ENCODE assay signal across 21 cellular contexts in the genomic region with DNA sequence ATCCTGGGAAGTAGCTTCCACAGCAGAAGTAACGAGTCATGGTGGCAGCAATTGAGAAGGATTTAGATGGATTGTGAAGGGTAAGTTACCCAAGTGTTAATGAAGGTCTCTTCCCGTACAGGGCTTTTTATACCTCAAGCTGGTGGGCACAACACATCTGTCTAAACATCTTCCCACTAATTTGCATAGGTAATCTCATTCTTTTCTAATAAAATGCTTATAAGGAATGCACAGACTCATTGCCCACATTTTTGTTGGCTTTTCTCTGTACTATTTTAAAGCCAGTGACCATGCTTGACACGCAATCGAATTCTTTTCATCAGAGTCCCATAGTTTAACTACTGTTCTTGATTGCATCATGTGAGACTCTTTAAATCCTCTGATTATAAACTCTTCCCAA.
"Had no signal": no experiment of that assay in that cellular context is flagged by ENCODE, and none has a peak within 500 bp of the region (broad histone marks: within the 10 kb centered on the region; RNA-seq: fewer than 3 reads in every experiment).

A gene with protein sequence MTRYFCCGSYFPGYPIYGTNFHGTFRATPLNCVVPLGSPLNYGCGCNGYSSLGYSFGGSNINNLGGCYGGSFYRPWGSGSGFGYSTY (minus strand): TSS at position 101 of the 400 bp plus-strand sequence. CDS start 61 bp downstream, at position 40.

- ATAC-seq: stimulated activated effector memory CD8-positive, alpha-beta T cell treated with anti-CD3 and anti-CD28 coated beads, Interleukin-12 subunit alpha, Interleukin-12 subunit beta, amount 100 ng/mL, for 72 hours; stimulated activated memory B cell treated with anti-CD40 and anti-IgM and Interleukin-4, amounts not matched to agents 10 μg/mL and 1 μg/mL and 100 μg/mL, for 72 hours; stimulated activated naive CD8-positive, alpha-beta T cell treated with anti-CD3 and anti-CD28 coated beads, Interleukin-15, amount 100 ng/mL, for 72 hours; stimulated activated naive CD8-positive, alpha-beta T cell treated with anti-CD3 and anti-CD28 coated beads, Interleukin-15, Interleukin-2, amounts not matched to agents 100 U/mL and 50 U/mL, for 24 hours; upper lobe of right lung had no signal

- DNase-seq: stimulated activated CD4-positive, alpha-beta T cell treated with anti-CD3 and anti-CD28 coated beads, Interleukin-2, amount 100 ng/mL, for 48 hours; stimulated activated CD4-positive, alpha-beta T cell treated with anti-CD3 and anti-CD28 coated beads, Interleukin-4, amount 100 ng/mL, for 1 hour; stimulated activated CD4-positive, alpha-beta T cell treated with anti-CD3 and anti-CD28 coated beads, Interleukin-4, amount 100 ng/mL, for 24 hours; stimulated activated CD4-positive, alpha-beta T cell treated with anti-CD3 and anti-CD28 coated beads, Interleukin-4, amount 100 ng/mL, for 4 hours; stimulated activated CD8-positive, alpha-beta memory T cell treated with anti-CD3 and anti-CD28 coated beads, Interleukin-4, amount 100 ng/mL, for 48 hours; stimulated activated naive B cell treated with anti-CD40 and anti-IgM and Interleukin-4, amounts not matched to agents 10 μg/mL and 1 μg/mL and 100 μg/mL, for 72 hours; stimulated activated naive CD4-positive, alpha-beta T cell; stimulated activated naive CD4-positive, alpha-beta T cell treated with Interleukin-2 at 50 U/mL for 16 hours; stimulated activated naive CD8-positive, alpha-beta T cell treated with anti-CD3 and anti-CD28 coated beads, Interleukin-15, amount 100 ng/mL, for 72 hours; stimulated activated naive CD8-positive, alpha-beta T cell treated with anti-CD3 and anti-CD28 coated beads, Interleukin-15, Interleukin-2, amounts not matched to agents 100 U/mL and 50 U/mL, for 24 hours; stomach; substantia nigra; testis; thyroid gland; tibial artery; transverse colon; upper lobe of left lung; upper lobe of right lung; uterus had no signal
